Comparison of ENCODE assay signal across 1 cellular context in genomic region chr5:157365732-157366131, GRCh38.
TF ChIP-seq lines count a peak whose summit lies in the region.

No MANE protein-coding gene starts in this region.

TF ChIP-seq in IMR-90, 13 proteins besides CTCF, POLR2A, EP300 and RAD21 (continued from another document):
- TF ChIP-seq RCOR1 (IDR thresholded peaks at IDR 0.05; ENCODE audit: insufficient replicate concordance, low read length) (no peak), NFE2L2 (IDR thresholded peaks at IDR 0.05; ENCODE audit: low read depth, low read length) (no peak), RFX5 (IDR thresholded peaks at IDR 0.05; ENCODE audit: low read depth, low read length) (no peak), SMC3 (IDR thresholded peaks at IDR 0.05; ENCODE audit: low read depth, low read length) (no peak), MAZ (IDR thresholded peaks at IDR 0.05; ENCODE audit: borderline replicate concordance, low read depth, low read length) (no peak), USF2 (IDR thresholded peaks at IDR 0.05; ENCODE audit: low read depth, low read length) (no peak)
